In the genomic region with DNA sequence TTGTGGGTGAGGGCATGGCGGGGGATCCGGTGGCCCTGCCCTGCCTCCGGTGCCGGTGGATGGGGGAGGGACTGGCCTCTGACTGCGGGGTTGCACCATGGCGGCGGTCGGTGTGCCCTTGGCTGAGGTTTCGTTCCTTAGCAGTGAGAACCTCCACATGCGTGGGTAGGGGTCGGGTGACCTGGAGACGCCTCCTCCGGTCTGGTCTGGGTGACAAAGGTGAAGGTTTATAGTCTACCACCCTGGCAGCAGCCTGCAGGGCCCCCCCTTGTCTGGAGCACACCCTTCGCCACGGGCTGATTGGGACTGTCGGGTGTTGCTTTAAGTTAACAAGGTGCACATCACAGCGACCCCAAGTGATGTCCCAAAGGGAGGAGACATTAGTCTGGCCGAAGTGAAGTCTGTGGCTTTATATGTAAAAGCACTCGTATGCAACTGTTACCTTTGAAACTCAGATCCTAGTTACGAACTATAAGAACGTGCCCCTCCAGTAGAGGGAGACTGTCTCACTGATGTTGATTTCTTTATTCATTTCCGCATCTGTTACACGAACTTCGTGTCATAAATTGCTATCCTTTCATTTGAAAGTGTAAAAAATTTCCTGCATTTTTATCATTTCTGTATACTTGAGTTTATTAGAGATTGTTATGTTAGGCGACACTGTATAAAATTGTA, we compare ENCODE assay signal across 15 cellular contexts.
DNase-seq lines count a peak whose midpoint lies in the region; ATAC-seq, FAIRE-seq and TF ChIP-seq lines count a peak whose summit lies in the region.
"Had no signal": no experiment of that assay in that cellular context is flagged by ENCODE, and none has a peak within 500 bp of the region (broad histone marks: within the 10 kb centered on the region; RNA-seq: fewer than 3 reads in every experiment).

No MANE protein-coding gene starts in this region.

- H3K9me3 ChIP-seq in T-helper 17 cell (ENCODE audit: control insufficient read depth, low read length, poor library complexity, severe bottlenecking), result no peaks in the 10 kb centered on the region
- H3K9me3 ChIP-seq: colonic mucosa, right atrium auricular region had no signal

- in situ Hi-C loops in ACHN (cut with HindIII; ENCODE audit: low pct_ligation_motif_present, low pct_unique_long_range_greater_than_20kb, low sequenced_read_pairs), result no loop called here

- H3K27me3 ChIP-seq in layer of hippocampus (ENCODE audit: control insufficient read depth, insufficient read depth, low read length), result no peaks in the 10 kb centered on the region
- H3K27me3 ChIP-seq: colonic mucosa, right atrium auricular region had no signal

- DNase-seq in ACHN (peak; percentile 12), H54 (ENCODE audit: insufficient read length, low spot score) (no peak), Ammon's horn (ENCODE audit: low spot score) (no peak), T-helper 17 cell (no peak)
- DNase-seq: activated CD8-positive, alpha-beta memory T cell treated with anti-CD3 and anti-CD28 coated beads, Interleukin-2, amount 50 U/mL, for 4 hours; activated naive CD8-positive, alpha-beta T cell treated with anti-CD3 and anti-CD28 coated beads, Interleukin-2, amount 10 ng/mL, durations not matched to agents 7 days and 5 days; colonic mucosa; NCI-H446 treated with DMSO at 0.1 percent for 48 hours; SHP77; stimulated activated naive CD8-positive, alpha-beta T cell treated with anti-CD3 and anti-CD28 coated beads, Interleukin-15, Interleukin-2, amounts not matched to agents 100 U/mL and 50 U/mL, for 24 hours had no signal

- peak; percentile 40 for TF ChIP-seq CTCF in VCaP (conservative IDR thresholded peaks at IDR 0.05)

- peak; percentile 75 for FAIRE-seq in H54 (lab: Jason Lieb, UNC)

- no peak overlapping the region for H3K27ac Mint-ChIP-seq in T-helper 17 cell
- H3K27ac Mint-ChIP-seq: activated naive CD8-positive, alpha-beta T cell treated with anti-CD3 and anti-CD28 coated beads, Interleukin-2, amount 10 ng/mL, durations not matched to agents 7 days and 5 days had no signal

- peaks cover 9% of the 10 kb centered on the region for H3K4me1 Mint-ChIP-seq in T-helper 17 cell
- H3K4me1 Mint-ChIP-seq: activated naive CD8-positive, alpha-beta T cell treated with anti-CD3 and anti-CD28 coated beads, Interleukin-2, amount 10 ng/mL, durations not matched to agents 7 days and 5 days had no signal

- ATAC-seq in HG03095 (IDR thresholded peaks at IDR 0.05; ENCODE audit: unreplicated experiment) (no peak), HG02759 (IDR thresholded peaks at IDR 0.05; ENCODE audit: unreplicated experiment) (no peak), T-helper 17 cell (no peak)
- ATAC-seq: stimulated activated naive CD8-positive, alpha-beta T cell treated with anti-CD3 and anti-CD28 coated beads, Interleukin-15, Interleukin-2, amounts not matched to agents 100 U/mL and 50 U/mL, for 24 hours had no signal

- H3K27me3 Mint-ChIP-seq in T-helper 17 cell, result no peaks in the 10 kb centered on the region
- H3K27me3 Mint-ChIP-seq: activated naive CD8-positive, alpha-beta T cell treated with anti-CD3 and anti-CD28 coated beads, Interleukin-2, amount 10 ng/mL, durations not matched to agents 7 days and 5 days had no signal

- H3K4me3 Mint-ChIP-seq in T-helper 17 cell, result no peak overlapping the region
- H3K4me3 Mint-ChIP-seq: activated naive CD8-positive, alpha-beta T cell treated with anti-CD3 and anti-CD28 coated beads, Interleukin-2, amount 10 ng/mL, durations not matched to agents 7 days and 5 days had no signal

- no peak for TF ChIP-seq POLR2A in H54 (IDR thresholded peaks at IDR 0.05; ENCODE audit: low read depth, low read length)

- H3K27ac ChIP-seq in VCaP (peak overlapping the region; percentile 76), layer of hippocampus (ENCODE audit: low read depth, low read length) (peak overlapping the region; percentile 38)
- H3K27ac ChIP-seq: colonic mucosa had no signal

- peaks cover 4% of the 10 kb centered on the region for H3K36me3 Mint-ChIP-seq in T-helper 17 cell (ENCODE audit: low read depth)
